ENCODE assay signal across 1 cellular context in genomic region chr1:212856755-212857154, GRCh38.
TF ChIP-seq lines count a peak whose summit lies in the region.

No MANE protein-coding gene starts in this region.

TF ChIP-seq in SK-N-SH treated with all-trans-retinoic acid at 6 μM for 48 hours, 23 proteins besides CTCF, POLR2A, EP300 and RAD21 (continued from another document):
- TF ChIP-seq TSHZ2 (CRISPR knock-in tag; IDR thresholded peaks at IDR 0.05) (no peak), CSDC2 (CRISPR knock-in tag; IDR thresholded peaks at IDR 0.05) (no peak), ZFP3 (CRISPR knock-in tag; IDR thresholded peaks at IDR 0.05) (no peak), RARB (CRISPR knock-in tag; IDR thresholded peaks at IDR 0.05) (no peak), PATZ1 (CRISPR knock-in tag; IDR thresholded peaks at IDR 0.05; ENCODE audit: borderline replicate concordance) (no peak), ZNF70 (CRISPR knock-in tag; IDR thresholded peaks at IDR 0.05) (no peak), ISL1 (CRISPR knock-in tag; IDR thresholded peaks at IDR 0.05) (no peak)
